ENCODE assay signal across 8 cellular contexts in the genomic region with DNA sequence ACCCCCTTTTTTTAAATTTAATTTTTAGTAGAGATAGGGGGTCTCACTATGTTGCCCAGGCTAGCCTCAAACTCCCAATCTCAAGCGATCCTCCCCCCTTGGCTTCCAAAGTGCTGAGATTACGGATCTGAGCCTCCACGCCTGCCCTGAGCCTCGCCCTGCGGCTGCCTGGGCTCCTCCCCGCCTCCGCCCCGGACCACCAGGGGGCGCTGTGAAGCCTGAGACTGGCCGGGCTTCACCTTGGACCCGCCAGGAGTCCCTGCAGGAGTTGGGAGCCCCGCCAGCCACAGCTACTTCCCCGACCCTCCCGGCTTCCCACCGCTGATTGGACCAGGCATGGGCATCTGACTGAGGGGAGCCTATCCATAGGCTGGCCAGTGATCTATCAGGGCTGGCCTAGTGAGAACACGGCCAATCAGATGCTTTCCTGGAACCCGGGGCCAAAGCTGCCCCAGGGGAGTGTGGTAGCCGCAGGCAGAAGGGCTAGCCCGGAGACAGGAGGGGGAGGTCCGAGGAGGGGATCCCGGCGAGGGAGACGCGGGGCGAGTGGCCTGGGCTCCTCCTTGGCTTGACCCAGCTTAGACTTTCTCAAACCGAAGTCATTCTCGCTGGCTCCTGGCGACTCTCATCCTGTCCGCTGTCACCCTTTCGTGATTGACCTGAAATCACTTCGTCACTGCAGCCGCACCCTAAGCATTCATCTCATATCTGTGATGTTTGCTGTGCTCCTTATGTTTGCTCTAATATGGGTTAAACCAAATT. TPM values are rescaled to one million over a fixed set of nuclear protein-coding genes. Genes with fewer than 3 reads are reported as not detected.
DNase-seq lines count a peak whose midpoint lies in the region; ATAC-seq and TF ChIP-seq lines count a peak whose summit lies in the region.

No MANE protein-coding gene starts in this region.

- peaks cover 32% of the 10 kb centered on the region for H3K4me1 Mint-ChIP-seq in CD4-positive, alpha-beta T cell (ENCODE audit: low read depth)
- peaks cover 42% of the 10 kb centered on the region for H3K4me1 Mint-ChIP-seq in activated CD4-positive, alpha-beta memory T cell treated with anti-CD3 and anti-CD28 coated beads, Interleukin-2, amount 10 ng/mL, durations not matched to agents 7 days and 5 days

- H3K4me3 Mint-ChIP-seq in CD4-positive, alpha-beta T cell: peak overlapping the region; percentile 83
- peak overlapping the region; percentile 82 for H3K4me3 Mint-ChIP-seq in activated CD4-positive, alpha-beta memory T cell treated with anti-CD3 and anti-CD28 coated beads, Interleukin-2, amount 10 ng/mL, durations not matched to agents 7 days and 5 days

- peak overlapping the region; percentile 54 for H3K27ac ChIP-seq in CD4-positive, alpha-beta T cell (ENCODE audit: low read depth, low read length)
- H3K27ac ChIP-seq in lung (ENCODE audit: low read depth in 1 of 2, low read length in 1 of 2): peak overlapping the region; percentile 58 to 91

- H3K4me3 ChIP-seq in lung: peak overlapping the region; percentile 36

- intact Hi-C loops in CD4-positive, alpha-beta T cell (cut with DNase I, micrococcal nuclease): loop anchor here (1.0 to 10.0 kb wide), 4 partner anchors 68 to 770 kb away; a partner anchor contains a TSS

- ATAC-seq in CD4-positive, alpha-beta T cell (ENCODE audit: poor library complexity): peak; percentile 83
- ATAC-seq in GM19397 (IDR thresholded peaks at IDR 0.05; ENCODE audit: unreplicated experiment) (peak; percentile 95), HG03571 (IDR thresholded peaks at IDR 0.05; ENCODE audit: unreplicated experiment) (peak; percentile 94), lung (ENCODE audit: insufficient read depth, low FRiP score) (peak; percentile 94)

- DNase-seq in CD4-positive, alpha-beta T cell: peak; percentile 81 to 93 (median 86)
- peak; percentile 99 for DNase-seq in NCI-H82 (lab: John Stamatoyannopoulos, UW)
- DNase-seq in activated CD4-positive, alpha-beta memory T cell treated with anti-CD3 and anti-CD28 coated beads, Interleukin-2, amount 10 ng/mL, durations not matched to agents 7 days and 5 days: peak; percentile 97
- peak; percentile 89 for DNase-seq in effector CD4-positive, alpha-beta T cell
- DNase-seq in lung (ENCODE audit: low spot score): peak; percentile 99
- peak; percentile 75 to 95 (median 84) for DNase-seq in stimulated activated CD4-positive, alpha-beta T cell treated with anti-CD3 and anti-CD28 coated beads, TNF-alpha, amount 100 ng/mL, for 4 hours (ENCODE audit: low read depth in 3 of 3)

- H3K27ac Mint-ChIP-seq in CD4-positive, alpha-beta T cell: peak overlapping the region; percentile 78
- peak overlapping the region; percentile 81 for H3K27ac Mint-ChIP-seq in activated CD4-positive, alpha-beta memory T cell treated with anti-CD3 and anti-CD28 coated beads, Interleukin-2, amount 10 ng/mL, durations not matched to agents 7 days and 5 days

- CTCF ChIA-PET in CD4-positive, alpha-beta T cell (lab: Charles Lee): interaction anchor here (1.2 to 2.7 kb wide), 4 partner anchors 66 to 86 kb away, joined by 3 to 14 read pairs (median 6); no protein-coding TSS in a partner anchor
- CTCF ChIA-PET in activated CD4-positive, alpha-beta memory T cell treated with anti-CD3 and anti-CD28 coated beads, Interleukin-2, amount 10 ng/mL, durations not matched to agents 7 days and 5 days (lab: Charles Lee): interaction anchor here (0.6 to 3.1 kb wide), 32 partner anchors 9 to 802 kb away, joined by 3 to 29 read pairs (median 4); a partner anchor contains a TSS

- TF ChIP-seq CTCF in CD4-positive, alpha-beta T cell (IDR thresholded peaks at IDR 0.05): peak; percentile 97
- peak; percentile 96 for TF ChIP-seq CTCF in lung (IDR thresholded peaks at IDR 0.05; ENCODE audit: control extremely low read depth, extremely low read depth)

- H3K27me3 ChIP-seq in CD4-positive, alpha-beta T cell (ENCODE audit: control insufficient read depth, insufficient read depth, low read length): no peaks in the 10 kb centered on the region
- H3K27me3 ChIP-seq in lung (ENCODE audit: control insufficient read depth, insufficient read depth): no peaks in the 10 kb centered on the region

- no peaks in the 10 kb centered on the region for H3K9me3 Mint-ChIP-seq in CD4-positive, alpha-beta T cell
- H3K9me3 Mint-ChIP-seq in activated CD4-positive, alpha-beta memory T cell treated with anti-CD3 and anti-CD28 coated beads, Interleukin-2, amount 10 ng/mL, durations not matched to agents 7 days and 5 days: no peaks in the 10 kb centered on the region

- no peaks in the 10 kb centered on the region for H3K27me3 Mint-ChIP-seq in CD4-positive, alpha-beta T cell
- H3K27me3 Mint-ChIP-seq in activated CD4-positive, alpha-beta memory T cell treated with anti-CD3 and anti-CD28 coated beads, Interleukin-2, amount 10 ng/mL, durations not matched to agents 7 days and 5 days: no peaks in the 10 kb centered on the region

- no peaks in the 10 kb centered on the region for H3K9me3 ChIP-seq in CD4-positive, alpha-beta T cell (ENCODE audit: control insufficient read depth, low read length)
- no peaks in the 10 kb centered on the region for H3K9me3 ChIP-seq in lung (ENCODE audit: control insufficient read depth in 2 of 2, insufficient read depth in 1 of 2, low read length in 1 of 2)

- no peaks in the 10 kb centered on the region for H3K36me3 ChIP-seq in lung (ENCODE audit: control insufficient read depth in 2 of 2, insufficient read depth in 2 of 2, low read length in 2 of 2)

- WGBS in lung, 2 donors: 0 to 1% methylated on average over 32 of the region's 32 CpGs

- H3K4me1 ChIP-seq in lung (ENCODE audit: control insufficient read depth in 2 of 2, insufficient read depth in 2 of 2, low read length in 2 of 2): peaks cover 0 to 11% of the 10 kb centered on the region in 2 donors

- POLR2A ChIA-PET in CD4-positive, alpha-beta T cell (lab: Charles Lee): interaction anchor here (0.9 to 1.7 kb wide), 5 partner anchors 15 to 162 kb away, joined by 3 to 9 read pairs (median 3); a partner anchor contains a TSS
- POLR2A ChIA-PET in activated CD4-positive, alpha-beta memory T cell treated with anti-CD3 and anti-CD28 coated beads, Interleukin-2, amount 10 ng/mL, durations not matched to agents 7 days and 5 days (lab: Charles Lee): interaction anchor here (0.6 to 3.3 kb wide), 13 partner anchors 9 to 814 kb away, joined by 3 to 23 read pairs (median 4); a partner anchor contains a TSS

- no peaks in the 10 kb centered on the region for H3K36me3 Mint-ChIP-seq in CD4-positive, alpha-beta T cell (ENCODE audit: low read depth)
- H3K36me3 Mint-ChIP-seq in activated CD4-positive, alpha-beta memory T cell treated with anti-CD3 and anti-CD28 coated beads, Interleukin-2, amount 10 ng/mL, durations not matched to agents 7 days and 5 days (ENCODE audit: low read depth): no peaks in the 10 kb centered on the region

RNA-seq across cellular contexts. Expression of a gene that starts 15.1 kb away (rescaled TPM):
- total RNA-seq in CD4-positive, alpha-beta T cell: 1 to 10 TPM; 4.4 to 5.5 TPM
- 10 to 100 TPM; 11.2 to 12.3 TPM for total RNA-seq in activated CD4-positive, alpha-beta memory T cell treated with anti-CD3 and anti-CD28 coated beads, Interleukin-2, amount 10 ng/mL, durations not matched to agents 7 days and 5 days
- 10 to 100 TPM in 1 of 2 donors, 1 to 10 TPM in 1; 4.4 to 21.3 TPM for total RNA-seq in lung
- polyA plus RNA-seq in lung: 1 to 10 TPM; 7.9 to 8.7 TPM

Comparison
In these comparisons a context has a peak if more than half of its experiments do, and no peak if none do; other contexts are left out.
1. Peak in every context shown above with its lines: DNase-seq, ATAC-seq, H3K4me3 ChIP-seq and H3K27ac ChIP-seq.